Comparison of ENCODE assay signal across 30 cellular contexts in genomic region chr7:102234131-102234530, GRCh38.
"Had no signal": no experiment of that assay in that cellular context is flagged by ENCODE, and none has a peak within 500 bp of the region (broad histone marks: within the 10 kb centered on the region; RNA-seq: fewer than 3 reads in every experiment).

No MANE protein-coding gene starts in this region.

- H3K27me3 ChIP-seq: ascending aorta, brain microvascular endothelial cell, dorsolateral prefrontal cortex had no signal

- H3K36me3 Mint-ChIP-seq: activated naive CD4-positive, alpha-beta T cell treated with anti-CD3 and anti-CD28 coated beads, Interleukin-2, amount 50 U/mL, for 72 hours had no signal

- H3K27ac Mint-ChIP-seq: activated B cell treated with CpG ODN at 0.5 μM for 24 hours; activated CD8-positive, alpha-beta T cell treated with anti-CD3 and anti-CD28 coated beads for 36 hours; activated naive CD4-positive, alpha-beta T cell treated with anti-CD3 and anti-CD28 coated beads, Interleukin-2, amount 10 ng/mL, durations not matched to agents 7 days and 5 days; activated naive CD8-positive, alpha-beta T cell treated with anti-CD3 and anti-CD28 coated beads, Interleukin-2, amount 10 ng/mL, durations not matched to agents 7 days and 5 days; activated T-helper 17 cell treated with anti-CD3 and anti-CD28 coated beads, Interleukin-2, amount 50 U/mL, for 72 hours; dendritic cell treated with granulocyte-macrophage colony-stimulating factor and Interleukin-4, amounts not matched to agents 40 ng/mL and 50 ng/mL, for 4 days; endodermal cell; T-helper 17 cell; T-helper 2 cell treated with Interferon-gamma antibody and Interleukin-4, amounts not matched to agents 5 μg/mL and 100 μg/mL, for 36 hours had no signal

- H3K9me3 ChIP-seq: ascending aorta had no signal

- H3K4me3 ChIP-seq: ascending aorta, coronary artery, dorsolateral prefrontal cortex had no signal

- H3K27me3 Mint-ChIP-seq: activated B cell treated with CpG ODN at 0.5 μM for 24 hours; activated CD8-positive, alpha-beta T cell treated with anti-CD3 and anti-CD28 coated beads for 36 hours; activated naive CD4-positive, alpha-beta T cell treated with anti-CD3 and anti-CD28 coated beads, Interleukin-2, amount 10 ng/mL, durations not matched to agents 7 days and 5 days; activated naive CD8-positive, alpha-beta T cell treated with anti-CD3 and anti-CD28 coated beads, Interleukin-2, amount 10 ng/mL, durations not matched to agents 7 days and 5 days; activated T-helper 17 cell treated with anti-CD3 and anti-CD28 coated beads, Interleukin-2, amount 50 U/mL, for 72 hours; dendritic cell treated with granulocyte-macrophage colony-stimulating factor and Interleukin-4, amounts not matched to agents 40 ng/mL and 50 ng/mL, for 4 days; T-helper 17 cell had no signal

- H3K4me1 Mint-ChIP-seq: activated B cell treated with CpG ODN at 0.5 μM for 24 hours; activated naive CD4-positive, alpha-beta T cell treated with anti-CD3 and anti-CD28 coated beads, Interleukin-2, amount 10 ng/mL, durations not matched to agents 7 days and 5 days; activated naive CD8-positive, alpha-beta T cell treated with anti-CD3 and anti-CD28 coated beads, Interleukin-2, amount 10 ng/mL, durations not matched to agents 7 days and 5 days; activated T-helper 17 cell treated with anti-CD3 and anti-CD28 coated beads, Interleukin-2, amount 50 U/mL, for 72 hours; endodermal cell had no signal

- ATAC-seq: activated CD4-positive, CD25-positive, alpha-beta regulatory T cell treated with anti-CD3 and anti-CD28 coated beads, Interleukin-2, amount 50 U/mL, for 24 hours; activated CD8-positive, alpha-beta T cell treated with anti-CD3 and anti-CD28 coated beads for 36 hours; activated naive CD4-positive, alpha-beta T cell treated with anti-CD3 and anti-CD28 coated beads, Interleukin-2, amount 50 U/mL, for 72 hours; activated T-cell treated with anti-CD3 and anti-CD28 coated beads, Interleukin-2, amount 50 U/mL, for 4 hours; activated T-helper 17 cell treated with anti-CD3 and anti-CD28 coated beads, Interleukin-2, amount 50 U/mL, for 72 hours; esophagus mucosa; T-helper 17 cell had no signal

- DNase-seq: activated B cell treated with CpG ODN at 0.5 μM for 24 hours; activated CD4-positive, alpha-beta T cell treated with anti-CD3 and anti-CD28 coated beads for 48 hours; activated CD4-positive, alpha-beta T cell treated with anti-CD3 and anti-CD28 coated beads, Interleukin-2, amount 50 U/mL, for 1 hour; activated CD4-positive, alpha-beta T cell treated with anti-CD3 and anti-CD28 coated beads, Interleukin-2, amount 50 U/mL, for 48 hours; activated CD8-positive, alpha-beta memory T cell treated with anti-CD3 and anti-CD28 coated beads for 24 hours; activated CD8-positive, alpha-beta T cell treated with anti-CD3 and anti-CD28 coated beads for 36 hours; activated effector memory CD4-positive, alpha-beta T cell treated with Interleukin-2 at 50 U/mL for 16 hours; activated naive CD4-positive, alpha-beta T cell treated with anti-CD3 and anti-CD28 coated beads, Interleukin-2, amount 10 ng/mL, durations not matched to agents 7 days and 5 days; activated naive CD8-positive, alpha-beta T cell treated with anti-CD3 and anti-CD28 coated beads, Interleukin-2, amount 10 ng/mL, durations not matched to agents 7 days and 5 days; activated T-cell treated with anti-CD3 and anti-CD28 coated beads, Interleukin-2, amount 50 U/mL, for 4 hours; brain microvascular endothelial cell; caudate nucleus; cerebellar nuclear complex; dorsolateral prefrontal cortex; effector memory CD4-positive, alpha-beta T cell; endodermal cell; foreskin fibroblast; head of caudate nucleus; T-helper 1 cell; T-helper 17 cell; T1000; WERI-Rb-1 had no signal

- H3K27ac ChIP-seq: ascending aorta, brain microvascular endothelial cell, coronary artery, dorsolateral prefrontal cortex, WERI-Rb-1 had no signal

- H3K9me3 Mint-ChIP-seq: activated B cell treated with CpG ODN at 0.5 μM for 24 hours; activated CD8-positive, alpha-beta T cell treated with anti-CD3 and anti-CD28 coated beads for 36 hours; activated naive CD4-positive, alpha-beta T cell treated with anti-CD3 and anti-CD28 coated beads, Interleukin-2, amount 10 ng/mL, durations not matched to agents 7 days and 5 days; activated naive CD4-positive, alpha-beta T cell treated with anti-CD3 and anti-CD28 coated beads, Interleukin-2, amount 50 U/mL, for 72 hours; activated naive CD8-positive, alpha-beta T cell treated with anti-CD3 and anti-CD28 coated beads, Interleukin-2, amount 10 ng/mL, durations not matched to agents 7 days and 5 days; activated T-cell treated with anti-CD3 and anti-CD28 coated beads, Interleukin-2, amount 50 U/mL, for 4 hours; activated T-helper 17 cell treated with anti-CD3 and anti-CD28 coated beads, Interleukin-2, amount 50 U/mL, for 72 hours; dendritic cell treated with granulocyte-macrophage colony-stimulating factor and Interleukin-4, amounts not matched to agents 40 ng/mL and 50 ng/mL, for 4 days; endodermal cell; T-helper 2 cell treated with Interferon-gamma antibody and Interleukin-4, amounts not matched to agents 5 μg/mL and 100 μg/mL, for 36 hours had no signal

- H3K36me3 ChIP-seq: brain microvascular endothelial cell had no signal

- H3K4me3 Mint-ChIP-seq: activated B cell treated with CpG ODN at 0.5 μM for 24 hours; activated CD8-positive, alpha-beta T cell treated with anti-CD3 and anti-CD28 coated beads for 36 hours; activated naive CD4-positive, alpha-beta T cell treated with anti-CD3 and anti-CD28 coated beads, Interleukin-2, amount 10 ng/mL, durations not matched to agents 7 days and 5 days; activated naive CD8-positive, alpha-beta T cell treated with anti-CD3 and anti-CD28 coated beads, Interleukin-2, amount 10 ng/mL, durations not matched to agents 7 days and 5 days; activated T-cell treated with anti-CD3 and anti-CD28 coated beads, Interleukin-2, amount 50 U/mL, for 4 hours; activated T-helper 17 cell treated with anti-CD3 and anti-CD28 coated beads, Interleukin-2, amount 50 U/mL, for 72 hours; dendritic cell treated with granulocyte-macrophage colony-stimulating factor and Interleukin-4, amounts not matched to agents 40 ng/mL and 50 ng/mL, for 4 days; endodermal cell; T-helper 17 cell; T-helper 2 cell treated with Interferon-gamma antibody and Interleukin-4, amounts not matched to agents 5 μg/mL and 100 μg/mL, for 36 hours had no signal

- H3K4me1 ChIP-seq: ascending aorta had no signal
